Comparison of ENCODE assay signal across 28 cellular contexts in genomic region chr12:52993558-52993869, GRCh38. TPM values are rescaled to one million over a fixed set of nuclear protein-coding genes. Genes with fewer than 3 reads are reported as not detected.
DNase-seq lines count a peak whose midpoint lies in the region; ATAC-seq, FAIRE-seq and TF ChIP-seq lines count a peak whose summit lies in the region.
"Had no signal": no experiment of that assay in that cellular context is flagged by ENCODE, and none has a peak within 500 bp of the region (broad histone marks: within the 10 kb centered on the region; RNA-seq: fewer than 3 reads in every experiment).

No MANE protein-coding gene starts in this region.

- H3K4ac ChIP-seq in H1 (replicated peaks; ENCODE audit: insufficient read length, low read depth, low read length): no peak overlapping the region

- H3K23ac ChIP-seq in H1 (ENCODE audit: insufficient read length): no peak overlapping the region

- no peaks in the 10 kb centered on the region for H3K79me2 ChIP-seq in H1 (ENCODE audit: control insufficient read depth in 1 of 2, insufficient read depth in 2 of 2, low read length in 2 of 2)

- no peak for ATAC-seq in HG03439 (IDR thresholded peaks at IDR 0.05; ENCODE audit: unreplicated experiment)
- ATAC-seq: activated CD4-positive, alpha-beta T cell treated with anti-CD3 and anti-CD28 coated beads for 36 hours; activated T-cell treated with anti-CD3 and anti-CD28 coated beads, Interleukin-2, amount 50 U/mL, for 4 hours; left cardiac atrium; stimulated activated naive CD8-positive, alpha-beta T cell treated with anti-CD3 and anti-CD28 coated beads, Interleukin-15, Interleukin-2, amounts not matched to agents 100 U/mL and 50 U/mL, for 24 hours had no signal

- H3K27me3 ChIP-seq in HUES6 (ENCODE audit: control insufficient read depth, insufficient read depth, low read length) (no peaks in the 10 kb centered on the region), H1 (replicated peaks in 1 of 4; ENCODE audit: control insufficient read depth in 3 of 4, extremely low read depth in 1 of 4, insufficient read depth in 3 of 4, low read length in 3 of 4) (no peaks in the 10 kb centered on the region), mucosa of rectum (ENCODE audit: control insufficient read depth in 2 of 2, insufficient read depth in 2 of 2, low read length in 2 of 2) (no peaks in the 10 kb centered on the region)
- H3K27me3 ChIP-seq: cardiac muscle cell, tibial nerve had no signal

- no peak overlapping the region for H3K14ac ChIP-seq in H1 (ENCODE audit: insufficient read length)

- CTCF ChIA-PET in H1 (lab: Charles Lee; ENCODE audit: partially characterized antibody): interaction anchor here (0.7 to 21.2 kb wide), 5 partner anchors 9 to 100 kb away, joined by 3 to 1250 read pairs (median 3); partner anchors contain the start of gene KRT8

- H3K79me1 ChIP-seq in H1 (ENCODE audit: low read depth, low read length): no peaks in the 10 kb centered on the region

- no peak overlapping the region for H2BK15ac ChIP-seq in H1 (ENCODE audit: low read length)

- no peak overlapping the region for H2AK5ac ChIP-seq in H1 (ENCODE audit: low read depth, low read length)

- DNase-seq in H1 (ENCODE audit: low read depth in 1 of 2, low spot score in 2 of 2) (no peak), NOMO-1 (lab: John Stamatoyannopoulos, UW; ENCODE audit: unreplicated experiment in 2 of 2) (no peak), occipital lobe (lab: John Stamatoyannopoulos, UW) (no peak)
- DNase-seq in stimulated activated CD4-positive, alpha-beta T cell treated with anti-CD3 and anti-CD28 coated beads, Interleukin-15, amount 100 ng/mL, for 24 hours: no peak
- DNase-seq: activated CD4-positive, alpha-beta T cell treated with anti-CD3 and anti-CD28 coated beads for 36 hours; activated CD8-positive, alpha-beta memory T cell treated with anti-CD3 and anti-CD28 coated beads for 24 hours; activated naive CD4-positive, alpha-beta T cell treated with anti-CD3 and anti-CD28 coated beads for 36 hours; activated T-cell treated with anti-CD3 and anti-CD28 coated beads, Interleukin-2, amount 50 U/mL, for 4 hours; amygdala; glutamatergic neuron; KG1; left cardiac atrium; midbrain; NCI-H146; NCI-H748 treated with DMSO at 0.1 percent for 48 hours; SIG-M5; stimulated activated CD4-positive, alpha-beta T cell treated with anti-CD3 and anti-CD28 coated beads, Interleukin-4, amount 100 ng/mL, for 24 hours; stimulated activated naive CD8-positive, alpha-beta T cell treated with anti-CD3 and anti-CD28 coated beads, Interleukin-15, Interleukin-2, amounts not matched to agents 100 U/mL and 50 U/mL, for 24 hours; T-helper 1 cell had no signal

- peak overlapping the region; percentile 71 for H3K27ac ChIP-seq in 22Rv1
- H3K27ac ChIP-seq in HUES6 (ENCODE audit: low read depth, low read length): peak overlapping the region; percentile 56; the same call in 1 of the 2 replicates
- H3K27ac ChIP-seq in H1 (ENCODE audit: low read depth, low read length): no peak overlapping the region
- H3K27ac ChIP-seq in mucosa of rectum (ENCODE audit: low read depth in 2 of 2, low read length in 2 of 2): peak overlapping the region; percentile 17 to 59
- H3K27ac ChIP-seq: cardiac muscle cell, skin epidermis, tibial nerve had no signal

- TF ChIP-seq CTCF in 22Rv1 (IDR thresholded peaks at IDR 0.05): no peak
- TF ChIP-seq CTCF in H1 (IDR thresholded peaks at IDR 0.05; ENCODE audit: control extremely low read depth in 1 of 3, insufficient read depth in 1 of 3, low read depth in 1 of 3, low read length in 3 of 3): no peak

- no peak for FAIRE-seq in H1 (lab: Jason Lieb, UNC)
- FAIRE-seq: A204.1 had no signal

- no peak for TF ChIP-seq EP300 in H1 (IDR thresholded peaks at IDR 0.05; ENCODE audit: borderline replicate concordance in 1 of 2, low read depth in 2 of 2, low read length in 2 of 2)

- H3K36me3 ChIP-seq in HUES6 (ENCODE audit: control insufficient read depth, insufficient read depth, low read length): no peaks in the 10 kb centered on the region
- no peaks in the 10 kb centered on the region for H3K36me3 ChIP-seq in H1 (ENCODE audit: control insufficient read depth in 2 of 4, insufficient read depth in 4 of 4, low read length in 3 of 4)
- H3K36me3 ChIP-seq in mucosa of rectum (ENCODE audit: control insufficient read depth in 2 of 2, insufficient read depth in 2 of 2, low read length in 2 of 2): no peaks in the 10 kb centered on the region
- H3K36me3 ChIP-seq: cardiac muscle cell, tibial nerve had no signal

- H2BK5ac ChIP-seq in H1 (ENCODE audit: low read depth, low read length): 0 out of 2 replicates have a peak overlapping the region, but pooled peaks have one; percentile 17

- H2BK20ac ChIP-seq in H1 (ENCODE audit: low read length): peak overlapping the region; percentile 36; the same call in 1 of the 2 replicates

- no peak overlapping the region for H3K4me2 ChIP-seq in H1 (ENCODE audit: insufficient read depth in 1 of 2, low read depth in 2 of 2, low read length in 2 of 2)

- no peak for TF ChIP-seq POLR2A in H1 (IDR thresholded peaks at IDR 0.05; ENCODE audit: control extremely low read depth in 1 of 2, low read depth in 2 of 2, low read length in 2 of 2)

- H2AFZ ChIP-seq in H1 (ENCODE audit: low read length): peak overlapping the region; percentile 76; the same call in 1 of the 2 replicates

- TF ChIP-seq RAD21 in H1 (IDR thresholded peaks at IDR 0.05 in 1 of 2, conservative IDR thresholded peaks at IDR 0.05 in 1 of 2; ENCODE audit: low read depth in 2 of 2, low read length in 2 of 2): no peak

- H4K8ac ChIP-seq in H1 (ENCODE audit: extremely low read depth, insufficient read depth, low read length): no peak overlapping the region

- H3K23me2 ChIP-seq in H1 (ENCODE audit: low read depth, low read length): no peaks in the 10 kb centered on the region

- H3K4me3 ChIP-seq in HUES6 (ENCODE audit: low read depth, low read length) (no peak overlapping the region), H1 (ENCODE audit: extremely low read depth in 1 of 4, insufficient read depth in 2 of 4, low read depth in 3 of 4, low read length in 4 of 4) (no peak overlapping the region), mucosa of rectum (ENCODE audit: low read length in 2 of 2) (no peak overlapping the region)
- H3K4me3 ChIP-seq: cardiac muscle cell, skin epidermis, tibial nerve had no signal

- POLR2A ChIA-PET in H1 (lab: Charles Lee; ENCODE audit: partially characterized antibody): interaction anchor here (1.3 to 8.6 kb wide), 3 partner anchors 9 to 115 kb away, joined by 4 to 63 read pairs (median 7); partner anchors contain the start of gene EIF4B

- no peaks in the 10 kb centered on the region for H4K20me1 ChIP-seq in H1 (replicated peaks in 1 of 2; ENCODE audit: control insufficient read depth in 1 of 2, insufficient read depth in 2 of 2, low read length in 2 of 2)

- peak overlapping the region; percentile 48 for H4K91ac ChIP-seq in H1 (replicated peaks; ENCODE audit: insufficient read length, low read length)

- H3K9ac ChIP-seq in HUES6 (ENCODE audit: low read length) (no peak overlapping the region), H1 (replicated peaks in 1 of 4; ENCODE audit: extremely low read depth in 1 of 4, low read depth in 3 of 4, low read length in 3 of 4) (no peak overlapping the region), mucosa of rectum (ENCODE audit: low read depth in 1 of 2, low read length in 2 of 2) (no peak overlapping the region)

- H3K9me3 ChIP-seq in HUES6 (ENCODE audit: control insufficient read depth, insufficient read depth, low read depth, low read length) (no peaks in the 10 kb centered on the region), H1 (ENCODE audit: insufficient read depth in 2 of 2, low read depth in 1 of 2, low read length in 1 of 2) (no peaks in the 10 kb centered on the region), mucosa of rectum (ENCODE audit: control insufficient read depth in 2 of 2, low read length in 2 of 2) (no peaks in the 10 kb centered on the region)
- H3K9me3 ChIP-seq: tibial nerve had no signal

- H2BK12ac ChIP-seq in H1 (ENCODE audit: low read depth, low read length): peak overlapping the region; percentile 10; the same call in 1 of the 2 replicates

- 0 out of 2 replicates have a peak overlapping the region, but pooled peaks have one; percentile 36 for H3K18ac ChIP-seq in H1 (ENCODE audit: extremely low read depth, low read length)

- H3K4me1 ChIP-seq in HUES6 (ENCODE audit: control insufficient read depth, insufficient read depth, low read length) (peaks cover 9% of the 10 kb centered on the region), H1 (replicated peaks in 1 of 4; ENCODE audit: control insufficient read depth in 3 of 4, insufficient read depth in 4 of 4, low read length in 3 of 4) (peaks cover 0 to 4% (median 0%) of the 10 kb centered on the region in 4 experiments; a peak in 1 of 7 replicates), mucosa of rectum (ENCODE audit: control insufficient read depth in 2 of 2, insufficient read depth in 2 of 2, low read length in 2 of 2) (peaks cover 10 to 23% of the 10 kb centered on the region in 2 donors)
- H3K4me1 ChIP-seq: tibial nerve had no signal

- no peak overlapping the region for H2BK120ac ChIP-seq in H1 (replicated peaks; ENCODE audit: low read depth, low read length)

- H4K5ac ChIP-seq in H1 (ENCODE audit: insufficient read length, low read depth, low read length): no peak overlapping the region

- no peak overlapping the region for H3K56ac ChIP-seq in H1 (replicated peaks; ENCODE audit: insufficient read length, low read depth, low read length)

RNA-seq across cellular contexts. Expression of gene EIF4B, which starts 12.7 kb away (rescaled TPM):
- total RNA-seq in H1 (2021; fragmentation: NEBNext Ultra II Directional; extraction: Animal tissue kit (Norgen Biotek cat#: 25700)): 811 and 816 TPM in 2 replicates
- polyA plus RNA-seq in H1 (2011; rRNA removed): 269 and 307 TPM in 2 replicates
- 530 TPM for polyA plus RNA-seq in H1 (2011; cell fraction: cytosol; rRNA removed)
- polyA plus RNA-seq in H1 (2011; cell fraction: nucleus; rRNA removed): 680 TPM
- polyA plus RNA-seq in H1 (2012, experiment 1 of 2): 514 to 624 TPM (median 554 TPM) in 4 replicates
- 45.7 TPM for polyA plus RNA-seq in H1 (2012, experiment 2 of 2)
- polyA plus RNA-seq in H1 (2013, experiment 1 of 2): 453 TPM
- 431 TPM for polyA plus RNA-seq in H1 (2013, experiment 2 of 2)
- polyA minus RNA-seq in H1 (2011; rRNA and poly(A)+ RNA removed): 939 and 1,134 TPM in 2 replicates
- 559 TPM for polyA minus RNA-seq in H1 (2011; cell fraction: cytosol; rRNA and poly(A)+ RNA removed)
- polyA minus RNA-seq in H1 (2011; cell fraction: nucleus; rRNA and poly(A)+ RNA removed): 516 TPM
- 1,381 TPM for total RNA-seq in occipital lobe

RNA-seq across cellular contexts. Expression of gene KRT18, which starts 44.6 kb away (rescaled TPM):
- 375 and 391 TPM in 2 replicates for total RNA-seq in H1 (2021; fragmentation: NEBNext Ultra II Directional; extraction: Animal tissue kit (Norgen Biotek cat#: 25700))
- polyA plus RNA-seq in H1 (2011; rRNA removed): 236 and 263 TPM in 2 replicates
- 320 TPM for polyA plus RNA-seq in H1 (2011; cell fraction: cytosol; rRNA removed)
- polyA plus RNA-seq in H1 (2011; cell fraction: nucleus; rRNA removed): 356 TPM
- 381 to 481 TPM (median 444 TPM) in 4 replicates for polyA plus RNA-seq in H1 (2012, experiment 1 of 2)
- 459 TPM for polyA plus RNA-seq in H1 (2012, experiment 2 of 2)
- 314 TPM for polyA plus RNA-seq in H1 (2013, experiment 1 of 2)
- polyA plus RNA-seq in H1 (2013, experiment 2 of 2): 311 TPM
- 184 and 221 TPM in 2 replicates for polyA minus RNA-seq in H1 (2011; rRNA and poly(A)+ RNA removed)
- 173 TPM for polyA minus RNA-seq in H1 (2011; cell fraction: cytosol; rRNA and poly(A)+ RNA removed)
- 115 TPM for polyA minus RNA-seq in H1 (2011; cell fraction: nucleus; rRNA and poly(A)+ RNA removed)
- total RNA-seq in occipital lobe: 1.6 TPM
- total RNA-seq: OCI-LY7 had no signal

RNA-seq across cellular contexts. Expression of gene TNS2, which starts 56.4 kb away (rescaled TPM):
- 4.7 and 5.8 TPM in 2 replicates for total RNA-seq in H1 (2021; fragmentation: NEBNext Ultra II Directional; extraction: Animal tissue kit (Norgen Biotek cat#: 25700))
- 2.8 and 5.0 TPM in 2 replicates for polyA plus RNA-seq in H1 (2011; rRNA removed)
- 1.7 TPM for polyA plus RNA-seq in H1 (2011; cell fraction: cytosol; rRNA removed)
- 25.7 TPM for polyA plus RNA-seq in H1 (2011; cell fraction: nucleus; rRNA removed)
- polyA plus RNA-seq in H1 (2012, experiment 1 of 2): 4.3 to 6.2 TPM (median 4.8 TPM) in 4 replicates
- polyA plus RNA-seq in H1 (2012, experiment 2 of 2): 2.5 TPM
- polyA plus RNA-seq in H1 (2013, experiment 1 of 2): 3.7 TPM
- polyA plus RNA-seq in H1 (2013, experiment 2 of 2): 3.4 TPM
- polyA minus RNA-seq in H1 (2011; rRNA and poly(A)+ RNA removed): 1.7 and 2.8 TPM in 2 replicates
- 10.8 TPM for polyA minus RNA-seq in H1 (2011; cell fraction: cytosol; rRNA and poly(A)+ RNA removed)
- polyA minus RNA-seq in H1 (2011; cell fraction: nucleus; rRNA and poly(A)+ RNA removed): 10.6 TPM
- total RNA-seq in occipital lobe: 11.1 TPM

Comparison
In these comparisons a context has a peak if more than half of its experiments do, and no peak if none do; other contexts are left out.
1. RNA of gene KRT18, which starts 44.6 kb away (total RNA-seq): 375 to 391 TPM in H1; 1.6 TPM in occipital lobe (single experiment); every median in the first group is over 100 times any median in the second.